In genomic region chr15:63056843-63057242, GRCh38 we compare ENCODE assay signal across 15 cellular contexts. TPM values are rescaled to one million over a fixed set of nuclear protein-coding genes. Genes with fewer than 3 reads are reported as not detected.
DNase-seq lines count a peak whose midpoint lies in the region; ATAC-seq and TF ChIP-seq lines count a peak whose summit lies in the region.
"Had no signal": no experiment of that assay in that cellular context is flagged by ENCODE, and none has a peak within 500 bp of the region (broad histone marks: within the 10 kb centered on the region; RNA-seq: fewer than 3 reads in every experiment).

No MANE protein-coding gene starts in this region.

- H3K4me1 Mint-ChIP-seq in HFFc6 (ENCODE audit: low read depth) (peaks cover 96% of the 10 kb centered on the region), WTC11 (peaks cover 20% of the 10 kb centered on the region)

- peaks cover 14% of the 10 kb centered on the region for H3K9me3 Mint-ChIP-seq in HFFc6
- no peaks in the 10 kb centered on the region for H3K9me3 Mint-ChIP-seq in WTC11
- H3K9me3 Mint-ChIP-seq: CD4-positive, alpha-beta memory T cell; stimulated activated naive CD8-positive, alpha-beta T cell treated with anti-CD3 and anti-CD28 coated beads, Interleukin-15, Interleukin-2, amounts not matched to agents 100 ng/mL and 50 ng/mL, for 24 hours had no signal

- H3K4me3 Mint-ChIP-seq in HFFc6 (peak overlapping the region; percentile 57), WTC11 (no peak overlapping the region)
- H3K4me3 Mint-ChIP-seq: CD4-positive, alpha-beta memory T cell; stimulated activated naive CD8-positive, alpha-beta T cell treated with anti-CD3 and anti-CD28 coated beads, Interleukin-15, Interleukin-2, amounts not matched to agents 100 ng/mL and 50 ng/mL, for 24 hours had no signal

- TF ChIP-seq CTCF in HFFc6 (IDR thresholded peaks at IDR 0.05) (no peak; the same call in 1 of the 2 replicates), WTC11 (IDR thresholded peaks at IDR 0.05) (no peak), right atrium auricular region (IDR thresholded peaks at IDR 0.05) (no peak), gastrocnemius medialis (IDR thresholded peaks at IDR 0.05 in 4 of 5, conservative IDR thresholded peaks at IDR 0.05 in 1 of 5) (no peak)

- no peaks in the 10 kb centered on the region for H3K27me3 ChIP-seq in right atrium auricular region
- H3K27me3 ChIP-seq in gastrocnemius medialis: no peaks in the 10 kb centered on the region
- H3K27me3 ChIP-seq: adrenal gland, heart right ventricle had no signal

- H3K36me3 ChIP-seq in right atrium auricular region (peaks cover 90% of the 10 kb centered on the region), gastrocnemius medialis (peaks cover 0 to 47% of the 10 kb centered on the region in 2 donors)

- ATAC-seq in WTC11 (no peak), gastrocnemius medialis (peak in 1 of 2 donors; percentile 48), GM18505 (IDR thresholded peaks at IDR 0.05; ENCODE audit: unreplicated experiment) (no peak), HG03045 (IDR thresholded peaks at IDR 0.05; ENCODE audit: unreplicated experiment) (no peak)

- H3K27ac ChIP-seq in right atrium auricular region (peak overlapping the region; percentile 95 to 97), gastrocnemius medialis (peak overlapping the region; percentile 44 to 96 (median 90))
- H3K27ac ChIP-seq: HL-60 had no signal

- POLR2A ChIA-PET in WTC11 (lab: Charles Lee): interaction anchor here (0.8 to 1.4 kb wide), 3 partner anchors 9 to 14 kb away, joined by 3 to 5 read pairs (median 4); partner anchors contain the start of gene TPM1

- H3K27me3 Mint-ChIP-seq in HFFc6 (ENCODE audit: insufficient read depth): peaks cover 42% of the 10 kb centered on the region
- H3K27me3 Mint-ChIP-seq in WTC11 (ENCODE audit: low read depth): no peaks in the 10 kb centered on the region
- H3K27me3 Mint-ChIP-seq: CD4-positive, alpha-beta memory T cell; stimulated activated naive CD8-positive, alpha-beta T cell treated with anti-CD3 and anti-CD28 coated beads, Interleukin-15, Interleukin-2, amounts not matched to agents 100 ng/mL and 50 ng/mL, for 24 hours had no signal

- peaks cover 84% of the 10 kb centered on the region for H3K36me3 Mint-ChIP-seq in HFFc6 (ENCODE audit: low read depth)
- H3K36me3 Mint-ChIP-seq in WTC11: peaks cover 86% of the 10 kb centered on the region

- H3K9me3 ChIP-seq in right atrium auricular region (no peaks in the 10 kb centered on the region), gastrocnemius medialis (no peaks in the 10 kb centered on the region)
- H3K9me3 ChIP-seq: adrenal gland, heart right ventricle had no signal

- DNase-seq in HFFc6: no peak
- no peak for DNase-seq in WTC11 (ENCODE audit: low spot score)
- DNase-seq in right atrium auricular region (ENCODE audit: low spot score): no peak
- DNase-seq in gastrocnemius medialis: peak in 1 of 2 donors; percentile 55
- DNase-seq in COLO829 (ENCODE audit: low spot score): no peak
- no peak for DNase-seq in activated effector memory CD4-positive, alpha-beta T cell treated with anti-CD3 and anti-CD28 coated beads, Interleukin-2, amount 50 U/mL, for 16 hours
- DNase-seq: CD4-positive, alpha-beta memory T cell; NCI-H226; stimulated activated CD4-positive, alpha-beta T cell treated with anti-CD3 and anti-CD28 coated beads, Interleukin-4, amount 100 ng/mL, for 24 hours had no signal

- H3K4me3 ChIP-seq in right atrium auricular region (no peak overlapping the region), gastrocnemius medialis (no peak overlapping the region)
- H3K4me3 ChIP-seq: adrenal gland, heart right ventricle had no signal

- H3K4me1 ChIP-seq in right atrium auricular region (peaks cover 0 to 99% of the 10 kb centered on the region in 2 donors), gastrocnemius medialis (peaks cover 33 to 46% of the 10 kb centered on the region in 2 donors)

- CTCF ChIA-PET in WTC11 (lab: Charles Lee): interaction anchor here (1.3 kb wide), 1 partner anchor 9 kb away, joined by 4 read pairs; no protein-coding TSS in a partner anchor

- in situ Hi-C loops in gastrocnemius medialis (cut with MboI; ENCODE audit: low sequenced_read_pairs in 4 of 4): loop anchor here in 1 of 4 donors (5.0 kb wide), 1 partner anchor 35 kb away; no protein-coding TSS in a partner anchor

- H3K27ac Mint-ChIP-seq in HFFc6 (peak overlapping the region; percentile 92), WTC11 (peak overlapping the region; percentile 81)
- H3K27ac Mint-ChIP-seq: CD4-positive, alpha-beta memory T cell; stimulated activated naive CD8-positive, alpha-beta T cell treated with anti-CD3 and anti-CD28 coated beads, Interleukin-15, Interleukin-2, amounts not matched to agents 100 ng/mL and 50 ng/mL, for 24 hours had no signal

- intact Hi-C loops in gastrocnemius medialis (cut with DNase I; ENCODE audit: low total_unique reads): no loop called here

- TF ChIP-seq POLR2A in gastrocnemius medialis (IDR thresholded peaks at IDR 0.05): no peak
- no peak for TF ChIP-seq POLR2A in GM18505 (IDR thresholded peaks at IDR 0.05; ENCODE audit: borderline replicate concordance, extremely low read depth, insufficient read depth, insufficient read length)

TF ChIP-seq in WTC11, 78 proteins besides CTCF, POLR2A, EP300 and RAD21 (continues in another document):
- no peak for TF ChIP-seq ZNF396 (CRISPR knock-in tag; IDR thresholded peaks at IDR 0.05; ENCODE audit: borderline replicate concordance)
- TF ChIP-seq ARID4B (CRISPR knock-in tag; IDR thresholded peaks at IDR 0.05; ENCODE audit: borderline replicate concordance): no peak
- TF ChIP-seq ZNF317 (CRISPR knock-in tag; IDR thresholded peaks at IDR 0.05; ENCODE audit: borderline replicate concordance, low read depth): no peak
- TF ChIP-seq AFF4 (CRISPR knock-in tag; IDR thresholded peaks at IDR 0.05; ENCODE audit: borderline replicate concordance): no peak

RNA-seq across cellular contexts. Expression of gene TPM1, which starts 14.3 kb away (rescaled TPM):
- 1,000 to 10,000 TPM; 1,264 to 1,620 (median 1,342) TPM for total RNA-seq in HFFc6 (2021; fragmentation: NEBNext Ultra II Directional; extraction: Animal tissue kit (Norgen Biotek cat#: 25700))
- total RNA-seq in WTC11 (2021) (370 to 421 TPM (median 382 TPM) in 3 replicates), right atrium auricular region (1,000 to 10,000 TPM; 5,368 to 7,988 TPM), gastrocnemius medialis (1,000 to 10,000 TPM in 1 of 4 donors, 100 to 1,000 TPM in 3; 656 to 1,383 (median 909) TPM)
